19 cellular contexts compared by ENCODE assay signal in the genomic region with DNA sequence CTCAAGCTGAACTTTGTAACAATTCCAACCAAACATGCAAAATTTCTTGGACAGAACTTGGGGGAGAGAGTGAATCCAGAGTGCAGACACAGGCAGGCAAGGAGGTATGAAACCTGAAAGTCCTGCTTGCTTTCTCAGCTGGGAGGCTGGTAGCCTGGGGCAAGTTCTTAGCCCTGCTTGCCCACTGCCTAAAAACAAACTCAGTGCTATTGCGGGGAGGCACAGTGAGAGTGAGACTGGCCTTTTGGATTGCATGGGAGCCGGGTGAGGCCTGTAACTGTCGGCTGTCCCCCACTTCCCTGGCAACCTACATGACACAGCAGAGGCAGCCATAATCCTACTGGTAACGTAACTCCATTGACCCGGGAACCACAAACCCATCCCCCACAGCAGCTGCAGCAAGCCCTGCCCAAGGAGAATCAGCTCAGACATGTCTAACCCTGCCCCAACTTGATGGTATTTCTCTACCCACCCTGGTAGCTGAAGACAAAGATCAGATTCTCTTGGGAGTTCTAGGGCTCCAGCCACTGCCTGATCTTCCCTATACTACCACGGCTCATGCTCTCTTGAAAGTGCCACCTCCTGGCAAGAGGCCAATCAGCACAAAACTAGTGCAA.
DNase-seq lines count a peak whose midpoint lies in the region; ATAC-seq, FAIRE-seq and TF ChIP-seq lines count a peak whose summit lies in the region.
"Had no signal": no experiment of that assay in that cellular context is flagged by ENCODE, and none has a peak within 500 bp of the region (broad histone marks: within the 10 kb centered on the region; RNA-seq: fewer than 3 reads in every experiment).

No MANE protein-coding gene starts in this region.

- no peaks in the 10 kb centered on the region for H3K27me3 ChIP-seq in keratinocyte (ENCODE audit: control insufficient read depth, extremely low read depth, insufficient read depth, low read length)
- H3K27me3 ChIP-seq: heart right ventricle had no signal

- H3K4me2 ChIP-seq in keratinocyte (ENCODE audit: control insufficient read depth, extremely low read depth, insufficient read depth, low read depth, low read length) = peak overlapping the region; percentile 69

- TF ChIP-seq CTCF in RWPE1 (conservative IDR thresholded peaks at IDR 0.05; ENCODE audit: low read depth) (no peak), keratinocyte (optimal IDR thresholded peaks at IDR 0.05 in 1 of 3, IDR thresholded peaks at IDR 0.05 in 1 of 3, conservative IDR thresholded peaks at IDR 0.05 in 1 of 3; ENCODE audit: extremely low read depth in 1 of 3, insufficient read depth in 2 of 3, low read length in 3 of 3) (no peak)

- H4K20me1 ChIP-seq in keratinocyte (ENCODE audit: control insufficient read depth, extremely low read depth, insufficient read depth, low read length) = no peaks in the 10 kb centered on the region

- dilution Hi-C loops in keratinocyte (cut with MboI; ENCODE audit: extremely low pct_ligation_motif_present, low sequenced_read_pairs) = no loop called here

- peak; percentile 85 for FAIRE-seq in keratinocyte (lab: Jason Lieb, UNC)
- FAIRE-seq: H1 had no signal

- H3K36me3 ChIP-seq in keratinocyte (ENCODE audit: control insufficient read depth in 2 of 2, extremely low read depth in 1 of 2, insufficient read depth in 2 of 2, low read length in 2 of 2) = no peaks in the 10 kb centered on the region
- H3K36me3 ChIP-seq: heart right ventricle had no signal

- ATAC-seq in GM21529 (IDR thresholded peaks at IDR 0.05; ENCODE audit: unreplicated experiment) = no peak
- no peak for ATAC-seq in HG02588 (IDR thresholded peaks at IDR 0.05; ENCODE audit: unreplicated experiment)
- ATAC-seq: heart right ventricle had no signal

- H3K9ac ChIP-seq in keratinocyte (ENCODE audit: control insufficient read depth, extremely low read depth, insufficient read depth, low read length) = no peak overlapping the region

- H3K27ac ChIP-seq in RWPE1 = peak overlapping the region; percentile 66
- H3K27ac ChIP-seq in keratinocyte (ENCODE audit: control insufficient read depth, insufficient read depth, low read length) = peak overlapping the region; percentile 64
- H3K27ac ChIP-seq: heart right ventricle had no signal

- no peaks in the 10 kb centered on the region for H3K9me1 ChIP-seq in keratinocyte (ENCODE audit: control insufficient read depth, extremely low read depth, insufficient read depth, low read length)

- CTCF ChIA-PET in RWPE1 (lab: Yijun Ruan, JAX) = no interaction called here

- no peaks in the 10 kb centered on the region for H3K9me3 ChIP-seq in keratinocyte (ENCODE audit: control insufficient read depth, low read depth, low read length)

- H3K79me2 ChIP-seq in keratinocyte (ENCODE audit: control insufficient read depth, insufficient read depth, low read length) = no peaks in the 10 kb centered on the region

- H3K4me3 ChIP-seq in keratinocyte (ENCODE audit: control insufficient read depth in 2 of 3, extremely low read depth in 1 of 3, insufficient read depth in 2 of 3, low read depth in 1 of 3, low read length in 3 of 3) = peak overlapping the region in 1 of 3 experiments; percentile 1
- H3K4me3 ChIP-seq: heart right ventricle had no signal

- peaks cover 13% of the 10 kb centered on the region for H3K4me1 ChIP-seq in keratinocyte (ENCODE audit: control insufficient read depth, extremely low read depth, insufficient read depth, low read length)
- H3K4me1 ChIP-seq: heart right ventricle had no signal

- H2AFZ ChIP-seq in keratinocyte (ENCODE audit: control insufficient read depth, low read length) = peak overlapping the region; percentile 96

- DNase-seq in ELF-1 (ENCODE audit: low read depth, low spot score) (peak; percentile 83), NCI-H1105 (lab: John Stamatoyannopoulos, UW) (peak; percentile 70), RWPE1 (ENCODE audit: low spot score) (peak; percentile 24), keratinocyte (ENCODE audit: low read depth, low spot score) (peak; percentile 80), Ammon's horn (ENCODE audit: low spot score) (no peak), NCI-H146 (lab: John Stamatoyannopoulos, UW) (no peak)
- DNase-seq: activated CD8-positive, alpha-beta memory T cell treated with anti-CD3 and anti-CD28 coated beads for 24 hours; activated naive CD4-positive, alpha-beta T cell treated with anti-CD3 and anti-CD28 coated beads, Interleukin-2, amount 50 U/mL, for 16 hours; activated T-cell treated with anti-CD3 and anti-CD28 coated beads, Interleukin-2, amount 50 U/mL, for 48 hours; GDM1; heart right ventricle; immature natural killer cell; NCI-H1930; NCI-H526 treated with DMSO at 0.1 percent for 48 hours; nucleus accumbens; stimulated activated CD4-positive, alpha-beta T cell treated with anti-CD3 and anti-CD28 coated beads, Interleukin-12 subunit alpha, Interleukin-12 subunit beta, amount 100 ng/mL, for 4 hours had no signal

- POLR2A ChIA-PET in RWPE1 (lab: Yijun Ruan, JAX; ENCODE audit: low non-redundant PET) = no interaction called here

Comparison
In these comparisons a context has a peak if more than half of its experiments do, and no peak if none do; other contexts are left out.
1. DNase-seq: peak in ELF-1 (single experiment), NCI-H1105 (single experiment), RWPE1 (single experiment) and keratinocyte (single experiment); none in Ammon's horn (single experiment) and NCI-H146 (single experiment).